In the genomic region with DNA sequence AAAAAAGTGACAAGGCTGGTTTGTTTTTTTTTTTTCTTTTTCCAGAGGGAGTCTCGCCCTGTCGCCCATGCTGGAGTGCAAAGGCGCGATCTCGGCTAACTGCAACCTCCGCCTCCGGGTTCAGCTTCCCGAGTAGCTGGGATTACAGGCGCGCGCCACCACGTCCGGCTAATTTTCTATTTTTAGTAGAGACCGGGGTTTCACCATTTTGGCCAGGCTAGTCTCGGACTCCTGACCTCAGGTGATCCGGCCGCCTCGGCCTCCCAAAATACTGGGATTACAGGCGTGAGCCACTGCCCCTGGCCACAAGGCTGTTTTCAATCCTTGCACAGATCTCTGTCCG, we compare ENCODE assay signal across 8 cellular contexts. TPM values are rescaled to one million over a fixed set of nuclear protein-coding genes. Genes with fewer than 3 reads are reported as not detected.
DNase-seq lines count a peak whose midpoint lies in the region; ATAC-seq and TF ChIP-seq lines count a peak whose summit lies in the region.

No MANE protein-coding gene starts in this region.

- H3F3A ChIP-seq in SU-DHL-6 (ENCODE audit: insufficient read depth) = no peaks in the 10 kb centered on the region

- H2AFZ ChIP-seq in SU-DHL-6 (ENCODE audit: low read depth, low read length, severe bottlenecking) = no peak overlapping the region

- no peaks in the 10 kb centered on the region for H3K36me3 ChIP-seq in SU-DHL-6 (ENCODE audit: low read length)
- H3K36me3 ChIP-seq in gastrocnemius medialis = peaks cover 0 to 8% of the 10 kb centered on the region in 2 donors

- TF ChIP-seq POLR2A in gastrocnemius medialis (IDR thresholded peaks at IDR 0.05) = no peak

- peaks cover 11% of the 10 kb centered on the region for H3K4me1 ChIP-seq in foreskin keratinocyte
- H3K4me1 ChIP-seq in gastrocnemius medialis = peaks cover 17 to 22% of the 10 kb centered on the region in 2 donors

- H3K79me2 ChIP-seq in SU-DHL-6 (ENCODE audit: insufficient read depth, low read length) = peaks cover 30% of the 10 kb centered on the region

- intact Hi-C loops in gastrocnemius medialis (cut with DNase I; ENCODE audit: low total_unique reads) = loop anchor here (5.0 kb wide), 2 partner anchors 56 to 159 kb away; no protein-coding TSS in a partner anchor

- no peak overlapping the region for H3K27ac ChIP-seq in SU-DHL-6 (ENCODE audit: low read depth, low read length)
- peak overlapping the region; percentile 91 for H3K27ac ChIP-seq in foreskin keratinocyte
- H3K27ac ChIP-seq in gastrocnemius medialis = peak overlapping the region; percentile 94 to 99 (median 98)

- ATAC-seq in foreskin keratinocyte (no peak), gastrocnemius medialis (peak in 1 of 2 donors; percentile 1)

- in situ Hi-C loops in gastrocnemius medialis (cut with MboI; ENCODE audit: low sequenced_read_pairs in 4 of 4) = loop anchor here in 1 of 4 donors (25.0 kb wide), 1 partner anchor 466 kb away; the partner anchor contains the start of gene HDHD5

- TF ChIP-seq CTCF in GM12865 (IDR thresholded peaks at IDR 0.05; ENCODE audit: insufficient read depth, low read depth, low read length, missing control alignments) (no peak), SU-DHL-6 (IDR thresholded peaks at IDR 0.05; ENCODE audit: insufficient read depth, low read length, poor library complexity, severe bottlenecking) (no peak), foreskin keratinocyte (conservative IDR thresholded peaks at IDR 0.05) (no peak), gastrocnemius medialis (IDR thresholded peaks at IDR 0.05 in 4 of 5, conservative IDR thresholded peaks at IDR 0.05 in 1 of 5) (no peak)

- no peaks in the 10 kb centered on the region for H4K20me1 ChIP-seq in SU-DHL-6 (ENCODE audit: low read depth, low read length)

- no peaks in the 10 kb centered on the region for H3K9me2 ChIP-seq in SU-DHL-6 (replicated peaks; ENCODE audit: insufficient read depth, low read length)

- H3K9me3 ChIP-seq in SU-DHL-6 (ENCODE audit: insufficient read depth, low read length) (no peaks in the 10 kb centered on the region), gastrocnemius medialis (no peaks in the 10 kb centered on the region)

- H3K4me2 ChIP-seq in SU-DHL-6 (ENCODE audit: low read depth, low read length, poor library complexity, severe bottlenecking) = peak overlapping the region; percentile 63

- DNase-seq in GM12865 (ENCODE audit: low read depth) = no peak
- DNase-seq in foreskin keratinocyte = no peak
- peak in 1 of 2 donors; percentile 43 for DNase-seq in gastrocnemius medialis
- DNase-seq in HuH-7.5 (ENCODE audit: low spot score) = no peak
- DNase-seq in GM19238 (ENCODE audit: insufficient read length, low spot score) = no peak
- no peak for DNase-seq in cerebellar cortex (ENCODE audit: low spot score)
- no peak for DNase-seq in NCI-H1048 (lab: John Stamatoyannopoulos, UW)

- H3K4me3 ChIP-seq in GM12865 (ENCODE audit: low read depth, low read length) = peak overlapping the region; percentile 75
- peak overlapping the region; percentile 94 for H3K4me3 ChIP-seq in SU-DHL-6 (ENCODE audit: insufficient read depth, low read length, poor library complexity, severe bottlenecking)
- H3K4me3 ChIP-seq in gastrocnemius medialis = peak overlapping the region; percentile 90 to 100 (median 94)

- peak overlapping the region; percentile 83 for H3K9ac ChIP-seq in SU-DHL-6 (ENCODE audit: low read length)

- H3K27me3 ChIP-seq in SU-DHL-6 (ENCODE audit: low read length) (no peaks in the 10 kb centered on the region), foreskin keratinocyte (no peaks in the 10 kb centered on the region), gastrocnemius medialis (no peaks in the 10 kb centered on the region)

RNA-seq across cellular contexts. Expression of gene ATP6V1E1, which starts 0.6 kb away (rescaled TPM):
- 105 and 118 TPM in 2 replicates for total RNA-seq in foreskin keratinocyte
- 120 and 127 TPM in 2 replicates for polyA plus RNA-seq in foreskin keratinocyte
- 100 to 1,000 TPM; 243 to 279 (median 250) TPM for total RNA-seq in gastrocnemius medialis

RNA-seq across cellular contexts. Expression of gene BCL2L13, which starts 10.6 kb away (rescaled TPM):
- total RNA-seq in foreskin keratinocyte (51.0 TPM in 2 replicates), gastrocnemius medialis (100 to 1,000 TPM; 162 to 310 (median 231) TPM)
- polyA plus RNA-seq in foreskin keratinocyte = 25.9 and 31.3 TPM in 2 replicates
